1 cellular context compared by ENCODE assay signal in the genomic region with DNA sequence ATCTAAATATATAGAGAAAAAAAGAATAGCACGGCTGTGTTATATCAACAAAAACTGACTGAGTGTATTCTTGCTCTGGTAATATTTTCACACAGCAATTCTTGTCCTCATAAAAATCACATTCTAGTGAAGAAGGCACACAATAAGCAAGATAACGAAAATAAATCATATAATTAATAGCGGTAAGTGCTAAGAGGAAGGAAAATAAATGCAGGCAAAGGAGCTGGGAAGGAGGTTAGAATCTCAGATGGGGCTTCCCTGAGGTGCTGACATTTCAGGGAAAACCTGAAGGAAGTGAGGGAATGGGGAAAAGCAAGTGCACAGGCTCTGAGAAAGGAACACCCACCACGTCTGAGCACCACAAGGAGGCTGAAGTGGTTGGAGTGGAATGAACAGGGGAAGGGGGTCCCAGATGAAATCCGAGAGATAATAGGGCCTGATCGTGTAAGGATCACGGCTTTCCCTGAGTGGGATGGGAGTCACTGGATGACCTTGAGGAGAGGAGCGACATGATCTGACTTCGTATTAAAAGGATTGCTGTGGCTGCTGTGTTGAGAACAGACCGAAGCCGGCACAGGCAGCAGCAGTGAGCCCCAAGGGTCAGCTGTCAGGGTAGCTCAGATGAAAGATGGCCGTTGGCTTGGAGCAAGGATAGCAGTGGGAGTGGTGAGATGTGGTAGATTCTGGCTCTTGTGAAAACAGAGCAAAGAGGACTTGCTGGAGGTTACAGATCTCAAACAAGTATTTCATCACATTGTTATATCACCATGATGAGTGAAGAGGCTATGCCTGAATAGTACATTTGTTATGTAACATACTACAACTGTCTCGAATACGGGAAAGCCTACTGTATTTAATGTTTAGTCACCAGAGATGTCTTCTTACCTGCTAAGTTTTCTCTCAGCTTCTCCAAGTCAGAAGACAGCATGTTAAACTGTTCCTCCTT.
A peak's percentile ranks its signal among the peaks of the same experiment; 100 is the strongest.
TF ChIP-seq lines count a peak whose summit lies in the region.

No MANE protein-coding gene starts in this region.

TF ChIP-seq in K562, 482 proteins besides CTCF, POLR2A, EP300 and RAD21 (continued from another document and continues in another):
- 0 out of 2 replicates have a peak, but pooled peaks have one; percentile 24 for TF ChIP-seq CBFA2T3 (IDR thresholded peaks at IDR 0.05)
- TF ChIP-seq DIDO1 (tag; IDR thresholded peaks at IDR 0.05; ENCODE audit: low read depth) = peak; percentile 58
- TF ChIP-seq, protein P1, sequence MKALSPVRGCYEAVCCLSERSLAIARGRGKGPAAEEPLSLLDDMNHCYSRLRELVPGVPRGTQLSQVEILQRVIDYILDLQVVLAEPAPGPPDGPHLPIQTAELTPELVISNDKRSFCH (CRISPR knock-in tag; IDR thresholded peaks at IDR 0.05) = no peak
- TF ChIP-seq, protein P1 (tag; IDR thresholded peaks at IDR 0.05) = peak; percentile 80
- TF ChIP-seq, protein P2, sequence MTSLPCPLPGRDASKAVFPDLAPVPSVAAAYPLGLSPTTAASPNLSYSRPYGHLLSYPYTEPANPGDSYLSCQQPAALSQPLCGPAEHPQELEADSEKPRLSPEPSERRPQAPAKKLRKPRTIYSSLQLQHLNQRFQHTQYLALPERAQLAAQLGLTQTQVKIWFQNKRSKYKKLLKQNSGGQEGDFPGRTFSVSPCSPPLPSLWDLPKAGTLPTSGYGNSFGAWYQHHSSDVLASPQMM (CRISPR knock-in tag; IDR thresholded peaks at IDR 0.05) = no peak
- TF ChIP-seq ERF (CRISPR knock-in tag; IDR thresholded peaks at IDR 0.05) = 0 out of 2 replicates have a peak, but pooled peaks have one; percentile 82
- TF ChIP-seq, protein P3, sequence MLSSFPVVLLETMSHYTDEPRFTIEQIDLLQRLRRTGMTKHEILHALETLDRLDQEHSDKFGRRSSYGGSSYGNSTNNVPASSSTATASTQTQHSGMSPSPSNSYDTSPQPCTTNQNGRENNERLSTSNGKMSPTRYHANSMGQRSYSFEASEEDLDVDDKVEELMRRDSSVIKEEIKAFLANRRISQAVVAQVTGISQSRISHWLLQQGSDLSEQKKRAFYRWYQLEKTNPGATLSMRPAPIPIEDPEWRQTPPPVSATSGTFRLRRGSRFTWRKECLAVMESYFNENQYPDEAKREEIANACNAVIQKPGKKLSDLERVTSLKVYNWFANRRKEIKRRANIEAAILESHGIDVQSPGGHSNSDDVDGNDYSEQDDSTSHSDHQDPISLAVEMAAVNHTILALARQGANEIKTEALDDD (IDR thresholded peaks at IDR 0.05) = no peak
- TF ChIP-seq BRD9 (IDR thresholded peaks at IDR 0.05; ENCODE audit: low read depth, partially characterized antibody) = peak; percentile 49
- TF ChIP-seq, protein P4, sequence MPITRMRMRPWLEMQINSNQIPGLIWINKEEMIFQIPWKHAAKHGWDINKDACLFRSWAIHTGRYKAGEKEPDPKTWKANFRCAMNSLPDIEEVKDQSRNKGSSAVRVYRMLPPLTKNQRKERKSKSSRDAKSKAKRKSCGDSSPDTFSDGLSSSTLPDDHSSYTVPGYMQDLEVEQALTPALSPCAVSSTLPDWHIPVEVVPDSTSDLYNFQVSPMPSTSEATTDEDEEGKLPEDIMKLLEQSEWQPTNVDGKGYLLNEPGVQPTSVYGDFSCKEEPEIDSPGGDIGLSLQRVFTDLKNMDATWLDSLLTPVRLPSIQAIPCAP (CRISPR knock-in tag; IDR thresholded peaks at IDR 0.05; ENCODE audit: borderline replicate concordance) = no peak
- TF ChIP-seq ILF3 (IDR thresholded peaks at IDR 0.05; ENCODE audit: borderline replicate concordance) = no peak
- no peak for TF ChIP-seq ZNF444 (CRISPR knock-in tag; IDR thresholded peaks at IDR 0.05)
- peak in 1 of 2 experiments; percentile 46; a peak in 2 of 4 replicates for TF ChIP-seq ARNT (IDR thresholded peaks at IDR 0.05)
- no peak for TF ChIP-seq PCBP2 (IDR thresholded peaks at IDR 0.05; ENCODE audit: low read depth, low read length, poor library complexity, severe bottlenecking)
- TF ChIP-seq IFI16 (CRISPR knock-in tag; IDR thresholded peaks at IDR 0.05) = no peak
- TF ChIP-seq, protein P5, sequence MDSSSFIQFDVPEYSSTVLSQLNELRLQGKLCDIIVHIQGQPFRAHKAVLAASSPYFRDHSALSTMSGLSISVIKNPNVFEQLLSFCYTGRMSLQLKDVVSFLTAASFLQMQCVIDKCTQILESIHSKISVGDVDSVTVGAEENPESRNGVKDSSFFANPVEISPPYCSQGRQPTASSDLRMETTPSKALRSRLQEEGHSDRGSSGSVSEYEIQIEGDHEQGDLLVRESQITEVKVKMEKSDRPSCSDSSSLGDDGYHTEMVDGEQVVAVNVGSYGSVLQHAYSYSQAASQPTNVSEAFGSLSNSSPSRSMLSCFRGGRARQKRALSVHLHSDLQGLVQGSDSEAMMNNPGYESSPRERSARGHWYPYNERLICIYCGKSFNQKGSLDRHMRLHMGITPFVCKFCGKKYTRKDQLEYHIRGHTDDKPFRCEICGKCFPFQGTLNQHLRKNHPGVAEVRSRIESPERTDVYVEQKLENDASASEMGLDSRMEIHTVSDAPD (CRISPR knock-in tag; IDR thresholded peaks at IDR 0.05) = no peak
- peak; percentile 74 for TF ChIP-seq CHD1 (IDR thresholded peaks at IDR 0.05; ENCODE audit: low read length)
- TF ChIP-seq, protein P6, sequence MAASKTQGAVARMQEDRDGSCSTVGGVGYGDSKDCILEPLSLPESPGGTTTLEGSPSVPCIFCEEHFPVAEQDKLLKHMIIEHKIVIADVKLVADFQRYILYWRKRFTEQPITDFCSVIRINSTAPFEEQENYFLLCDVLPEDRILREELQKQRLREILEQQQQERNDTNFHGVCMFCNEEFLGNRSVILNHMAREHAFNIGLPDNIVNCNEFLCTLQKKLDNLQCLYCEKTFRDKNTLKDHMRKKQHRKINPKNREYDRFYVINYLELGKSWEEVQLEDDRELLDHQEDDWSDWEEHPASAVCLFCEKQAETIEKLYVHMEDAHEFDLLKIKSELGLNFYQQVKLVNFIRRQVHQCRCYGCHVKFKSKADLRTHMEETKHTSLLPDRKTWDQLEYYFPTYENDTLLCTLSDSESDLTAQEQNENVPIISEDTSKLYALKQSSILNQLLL (CRISPR knock-in tag; IDR thresholded peaks at IDR 0.05; ENCODE audit: borderline replicate concordance) = no peak
- no peak for TF ChIP-seq HOXB6 (CRISPR knock-in tag; IDR thresholded peaks at IDR 0.05; ENCODE audit: borderline replicate concordance)
- peak; percentile 15; the same call in 1 of the 2 replicates for TF ChIP-seq MYC (IDR thresholded peaks at IDR 0.05; ENCODE audit: low read depth, low read length)
- TF ChIP-seq MYC (CRISPR knock-in tag; IDR thresholded peaks at IDR 0.05; ENCODE audit: borderline replicate concordance, low read depth) = 0 out of 2 replicates have a peak, but pooled peaks have one; percentile 23
- TF ChIP-seq, protein P7, sequence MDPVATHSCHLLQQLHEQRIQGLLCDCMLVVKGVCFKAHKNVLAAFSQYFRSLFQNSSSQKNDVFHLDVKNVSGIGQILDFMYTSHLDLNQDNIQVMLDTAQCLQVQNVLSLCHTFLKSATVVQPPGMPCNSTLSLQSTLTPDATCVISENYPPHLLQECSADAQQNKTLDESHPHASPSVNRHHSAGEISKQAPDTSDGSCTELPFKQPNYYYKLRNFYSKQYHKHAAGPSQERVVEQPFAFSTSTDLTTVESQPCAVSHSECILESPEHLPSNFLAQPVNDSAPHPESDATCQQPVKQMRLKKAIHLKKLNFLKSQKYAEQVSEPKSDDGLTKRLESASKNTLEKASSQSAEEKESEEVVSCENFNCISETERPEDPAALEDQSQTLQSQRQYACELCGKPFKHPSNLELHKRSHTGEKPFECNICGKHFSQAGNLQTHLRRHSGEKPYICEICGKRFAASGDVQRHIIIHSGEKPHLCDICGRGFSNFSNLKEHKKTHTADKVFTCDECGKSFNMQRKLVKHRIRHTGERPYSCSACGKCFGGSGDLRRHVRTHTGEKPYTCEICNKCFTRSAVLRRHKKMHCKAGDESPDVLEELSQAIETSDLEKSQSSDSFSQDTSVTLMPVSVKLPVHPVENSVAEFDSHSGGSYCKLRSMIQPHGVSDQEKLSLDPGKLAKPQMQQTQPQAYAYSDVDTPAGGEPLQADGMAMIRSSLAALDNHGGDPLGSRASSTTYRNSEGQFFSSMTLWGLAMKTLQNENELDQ (CRISPR knock-in tag; IDR thresholded peaks at IDR 0.05; ENCODE audit: borderline replicate concordance) = no peak
- TF ChIP-seq, protein P8, sequence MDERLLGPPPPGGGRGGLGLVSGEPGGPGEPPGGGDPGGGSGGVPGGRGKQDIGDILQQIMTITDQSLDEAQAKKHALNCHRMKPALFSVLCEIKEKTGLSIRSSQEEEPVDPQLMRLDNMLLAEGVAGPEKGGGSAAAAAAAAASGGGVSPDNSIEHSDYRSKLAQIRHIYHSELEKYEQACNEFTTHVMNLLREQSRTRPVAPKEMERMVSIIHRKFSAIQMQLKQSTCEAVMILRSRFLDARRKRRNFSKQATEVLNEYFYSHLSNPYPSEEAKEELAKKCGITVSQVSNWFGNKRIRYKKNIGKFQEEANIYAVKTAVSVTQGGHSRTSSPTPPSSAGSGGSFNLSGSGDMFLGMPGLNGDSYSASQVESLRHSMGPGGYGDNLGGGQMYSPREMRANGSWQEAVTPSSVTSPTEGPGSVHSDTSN (CRISPR knock-in tag; IDR thresholded peaks at IDR 0.05; ENCODE audit: low read depth) = 0 out of 2 replicates have a peak, but pooled peaks have one; percentile 16
- TF ChIP-seq, protein P8 (tag; conservative IDR thresholded peaks at IDR 0.05; ENCODE audit: low read depth) = peak; percentile 91
- peak; percentile 38; the same call in 1 of the 2 replicates for TF ChIP-seq ZNF134 (CRISPR knock-in tag; conservative IDR thresholded peaks at IDR 0.05)
- peak; percentile 44; the same call in 1 of the 2 replicates for TF ChIP-seq ZNF239 (CRISPR knock-in tag; IDR thresholded peaks at IDR 0.05)
- TF ChIP-seq ZSCAN29 (IDR thresholded peaks at IDR 0.05) = no peak
- no peak for TF ChIP-seq NEUROD1 (IDR thresholded peaks at IDR 0.05; ENCODE audit: borderline replicate concordance, low read depth, low read length, partially characterized antibody)
- peak; percentile 72 for TF ChIP-seq HDAC8 (tag; IDR thresholded peaks at IDR 0.05)
- TF ChIP-seq GTF2F1 (IDR thresholded peaks at IDR 0.05; ENCODE audit: low read depth, low read length) = no peak
- TF ChIP-seq SMARCA4 (IDR thresholded peaks at IDR 0.05) = peak; percentile 38; the same call in 1 of the 2 replicates
- TF ChIP-seq OTX1 (CRISPR knock-in tag; IDR thresholded peaks at IDR 0.05) = 0 out of 2 replicates have a peak, but pooled peaks have one; percentile 20
- 0 out of 2 replicates have a peak, but pooled peaks have one; percentile 5 for TF ChIP-seq HSF4 (CRISPR knock-in tag; IDR thresholded peaks at IDR 0.05; ENCODE audit: borderline replicate concordance)
- no peak for TF ChIP-seq ELF1 (tag; IDR thresholded peaks at IDR 0.05)
- TF ChIP-seq, protein P9, sequence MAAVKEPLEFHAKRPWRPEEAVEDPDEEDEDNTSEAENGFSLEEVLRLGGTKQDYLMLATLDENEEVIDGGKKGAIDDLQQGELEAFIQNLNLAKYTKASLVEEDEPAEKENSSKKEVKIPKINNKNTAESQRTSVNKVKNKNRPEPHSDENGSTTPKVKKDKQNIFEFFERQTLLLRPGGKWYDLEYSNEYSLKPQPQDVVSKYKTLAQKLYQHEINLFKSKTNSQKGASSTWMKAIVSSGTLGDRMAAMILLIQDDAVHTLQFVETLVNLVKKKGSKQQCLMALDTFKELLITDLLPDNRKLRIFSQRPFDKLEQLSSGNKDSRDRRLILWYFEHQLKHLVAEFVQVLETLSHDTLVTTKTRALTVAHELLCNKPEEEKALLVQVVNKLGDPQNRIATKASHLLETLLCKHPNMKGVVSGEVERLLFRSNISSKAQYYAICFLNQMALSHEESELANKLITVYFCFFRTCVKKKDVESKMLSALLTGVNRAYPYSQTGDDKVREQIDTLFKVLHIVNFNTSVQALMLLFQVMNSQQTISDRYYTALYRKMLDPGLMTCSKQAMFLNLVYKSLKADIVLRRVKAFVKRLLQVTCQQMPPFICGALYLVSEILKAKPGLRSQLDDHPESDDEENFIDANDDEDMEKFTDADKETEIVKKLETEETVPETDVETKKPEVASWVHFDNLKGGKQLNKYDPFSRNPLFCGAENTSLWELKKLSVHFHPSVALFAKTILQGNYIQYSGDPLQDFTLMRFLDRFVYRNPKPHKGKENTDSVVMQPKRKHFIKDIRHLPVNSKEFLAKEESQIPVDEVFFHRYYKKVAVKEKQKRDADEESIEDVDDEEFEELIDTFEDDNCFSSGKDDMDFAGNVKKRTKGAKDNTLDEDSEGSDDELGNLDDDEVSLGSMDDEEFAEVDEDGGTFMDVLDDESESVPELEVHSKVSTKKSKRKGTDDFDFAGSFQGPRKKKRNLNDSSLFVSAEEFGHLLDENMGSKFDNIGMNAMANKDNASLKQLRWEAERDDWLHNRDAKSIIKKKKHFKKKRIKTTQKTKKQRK (IDR thresholded peaks at IDR 0.05; ENCODE audit: borderline replicate concordance, low read depth, low read length) = no peak
- no peak for TF ChIP-seq ZNF23 (CRISPR knock-in tag; IDR thresholded peaks at IDR 0.05)
- TF ChIP-seq TEAD2 (tag; IDR thresholded peaks at IDR 0.05) = 0 out of 2 replicates have a peak, but pooled peaks have one; percentile 63
- TF ChIP-seq ATF7 (IDR thresholded peaks at IDR 0.05) = peak; percentile 84
- peak; percentile 84 for TF ChIP-seq SMAD4 (CRISPR knock-in tag; conservative IDR thresholded peaks at IDR 0.05)
- no peak for TF ChIP-seq ZC3H11A (IDR thresholded peaks at IDR 0.05; ENCODE audit: low read depth, low read length)
- peak; percentile 23; the same call in 1 of the 2 replicates for TF ChIP-seq CREM (IDR thresholded peaks at IDR 0.05; ENCODE audit: low read depth)
- TF ChIP-seq, protein P10, sequence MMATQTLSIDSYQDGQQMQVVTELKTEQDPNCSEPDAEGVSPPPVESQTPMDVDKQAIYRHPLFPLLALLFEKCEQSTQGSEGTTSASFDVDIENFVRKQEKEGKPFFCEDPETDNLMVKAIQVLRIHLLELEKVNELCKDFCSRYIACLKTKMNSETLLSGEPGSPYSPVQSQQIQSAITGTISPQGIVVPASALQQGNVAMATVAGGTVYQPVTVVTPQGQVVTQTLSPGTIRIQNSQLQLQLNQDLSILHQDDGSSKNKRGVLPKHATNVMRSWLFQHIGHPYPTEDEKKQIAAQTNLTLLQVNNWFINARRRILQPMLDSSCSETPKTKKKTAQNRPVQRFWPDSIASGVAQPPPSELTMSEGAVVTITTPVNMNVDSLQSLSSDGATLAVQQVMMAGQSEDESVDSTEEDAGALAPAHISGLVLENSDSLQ (IDR thresholded peaks at IDR 0.05) = peak; percentile 94
- no peak for TF ChIP-seq IRF2 (CRISPR knock-in tag; IDR thresholded peaks at IDR 0.05)
- TF ChIP-seq ZNF3 (CRISPR knock-in tag; IDR thresholded peaks at IDR 0.05) = no peak
- no peak for TF ChIP-seq RBM22 (IDR thresholded peaks at IDR 0.05; ENCODE audit: low read depth, low read length, poor library complexity, severe bottlenecking)
- no peak for TF ChIP-seq NR2C2 (CRISPR knock-in tag; IDR thresholded peaks at IDR 0.05)
- TF ChIP-seq NR2C2 (tag; IDR thresholded peaks at IDR 0.05) = peak; percentile 84
- TF ChIP-seq SNIP1 (IDR thresholded peaks at IDR 0.05; ENCODE audit: low read depth) = no peak
- no peak for TF ChIP-seq RFX5 (IDR thresholded peaks at IDR 0.05; ENCODE audit: low read depth, low read length)
- TF ChIP-seq ARID2 (IDR thresholded peaks at IDR 0.05) = no peak
